In genomic region chr18:49168970-49169619, GRCh38 we compare ENCODE assay signal across 8 cellular contexts.
A peak's percentile ranks its signal among the peaks of the same experiment; 100 is the strongest.
DNase-seq lines count a peak whose midpoint lies in the region; ATAC-seq and TF ChIP-seq lines count a peak whose summit lies in the region.

No MANE protein-coding gene starts in this region.

- no peaks in the 10 kb centered on the region for H3K36me3 ChIP-seq in right atrium auricular region

- no peak overlapping the region for H3K27ac ChIP-seq in right atrium auricular region

- no peak for TF ChIP-seq POLR2A in GM18505 (IDR thresholded peaks at IDR 0.05; ENCODE audit: borderline replicate concordance, extremely low read depth, insufficient read depth, insufficient read length)

- intact Hi-C loops in left colon (cut with DNase I, micrococcal nuclease) = no loop called here

- no peak for TF ChIP-seq CTCF in right atrium auricular region (IDR thresholded peaks at IDR 0.05)

- ATAC-seq in GM18505 (IDR thresholded peaks at IDR 0.05; ENCODE audit: unreplicated experiment) (peak; percentile 78), GM21619 (IDR thresholded peaks at IDR 0.05; ENCODE audit: unreplicated experiment) (peak; percentile 91), left colon (peak; percentile 95)

- peaks cover 0 to 11% of the 10 kb centered on the region in 2 donors for H3K9me3 ChIP-seq in right atrium auricular region

- no peaks in the 10 kb centered on the region for H3K27me3 ChIP-seq in right atrium auricular region

- no peak overlapping the region for H3K4me3 ChIP-seq in right atrium auricular region

- peak; percentile 51 for DNase-seq in NCI-H2029 (lab: John Stamatoyannopoulos, UW)
- DNase-seq in left colon = peak in 1 of 2 donors; percentile 38
- DNase-seq in ureter (ENCODE audit: low spot score) = no peak
- no peak for DNase-seq in activated gamma-delta T cell (lab: John Stamatoyannopoulos, UW)
- DNase-seq in hypothalamus (lab: John Stamatoyannopoulos, UW) = no peak
- no peak for DNase-seq in right atrium auricular region (ENCODE audit: low spot score)

- H3K4me1 ChIP-seq in right atrium auricular region = no peaks in the 10 kb centered on the region
